Comparison of ENCODE assay signal across 17 cellular contexts in genomic region chr16:20916289-20916688, GRCh38.
"Had no signal": no experiment of that assay in that cellular context is flagged by ENCODE, and none has a peak within 500 bp of the region (broad histone marks: within the 10 kb centered on the region; RNA-seq: fewer than 3 reads in every experiment).

No MANE protein-coding gene starts in this region.

- H3K27me3 Mint-ChIP-seq: activated CD4-positive, alpha-beta memory T cell treated with anti-CD3 and anti-CD28 coated beads for 36 hours; activated CD4-positive, alpha-beta T cell treated with anti-CD3 and anti-CD28 coated beads for 36 hours; activated naive CD8-positive, alpha-beta T cell had no signal

- H3K4me2 ChIP-seq: neural progenitor cell had no signal

- H2AFZ ChIP-seq: neural progenitor cell had no signal

- ATAC-seq: activated CD4-positive, alpha-beta T cell treated with anti-CD3 and anti-CD28 coated beads for 36 hours; body of pancreas had no signal

- H3K27ac Mint-ChIP-seq: activated CD4-positive, alpha-beta memory T cell treated with anti-CD3 and anti-CD28 coated beads for 36 hours; activated CD4-positive, alpha-beta T cell treated with anti-CD3 and anti-CD28 coated beads for 36 hours; activated naive CD8-positive, alpha-beta T cell; neural progenitor cell had no signal

- H3K9me3 Mint-ChIP-seq: activated CD4-positive, alpha-beta memory T cell treated with anti-CD3 and anti-CD28 coated beads for 36 hours; neural progenitor cell had no signal

- H3K9ac ChIP-seq: neural progenitor cell had no signal

- H3K9me3 ChIP-seq: body of pancreas, colonic mucosa, esophagus squamous epithelium, pancreas had no signal

- H3K4me3 ChIP-seq: body of pancreas, colonic mucosa, esophagus squamous epithelium, neural progenitor cell, pancreas had no signal

- H3K27ac ChIP-seq: body of pancreas, colonic mucosa, esophagus squamous epithelium, neural progenitor cell, pancreas had no signal

- H3K27me3 ChIP-seq: body of pancreas, colonic mucosa, esophagus squamous epithelium, neural progenitor cell, pancreas had no signal

- H3K4me3 Mint-ChIP-seq: activated CD4-positive, alpha-beta memory T cell treated with anti-CD3 and anti-CD28 coated beads for 36 hours; activated CD4-positive, alpha-beta T cell treated with anti-CD3 and anti-CD28 coated beads for 36 hours; activated naive CD8-positive, alpha-beta T cell; neural progenitor cell had no signal

- H3K36me3 ChIP-seq: colonic mucosa, neural progenitor cell, pancreas had no signal

- DNase-seq: activated CD4-positive, alpha-beta memory T cell treated with anti-CD3 and anti-CD28 coated beads for 36 hours; activated CD4-positive, alpha-beta T cell treated with anti-CD3 and anti-CD28 coated beads for 36 hours; activated gamma-delta T cell treated with Interleukin-2 at 50 U/mL for 16 hours; activated T-cell treated with anti-CD3 and anti-CD28 coated beads, Interleukin-2, amount 50 U/mL, for 48 hours; amygdala; body of pancreas; central memory CD4-positive, alpha-beta T cell; colonic mucosa; effector CD4-positive, alpha-beta T cell; esophagus squamous epithelium; hypothalamus; kidney; pancreas; stimulated activated CD4-positive, alpha-beta T cell treated with anti-CD3 and anti-CD28 coated beads, Interleukin-12 subunit alpha, Interleukin-12 subunit beta, amount 100 ng/mL, for 4 hours; stimulated activated CD4-positive, alpha-beta T cell treated with anti-CD3 and anti-CD28 coated beads, Interleukin-2, amount 100 ng/mL, for 24 hours had no signal
